1 cellular context compared by ENCODE assay signal in the genomic region with DNA sequence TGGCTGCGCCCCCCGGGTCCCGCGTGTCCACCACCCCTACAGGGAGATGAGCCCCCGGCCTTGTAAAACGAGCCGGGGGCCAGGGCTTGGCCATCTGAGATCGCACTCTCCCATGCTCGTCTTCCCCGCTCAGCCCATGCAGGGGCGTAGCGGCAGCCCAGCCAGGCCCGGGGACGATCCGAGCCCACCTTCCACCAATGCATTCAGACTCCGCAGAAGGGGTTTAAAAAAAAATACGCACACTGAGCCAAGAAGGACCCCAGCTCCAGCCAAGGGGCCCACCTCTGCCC.
A peak's percentile ranks its signal among the peaks of the same experiment; 100 is the strongest.
TF ChIP-seq lines count a peak whose summit lies in the region.

No MANE protein-coding gene starts in this region.

TF ChIP-seq in HepG2, 621 proteins besides CTCF, POLR2A, EP300 and RAD21 (continued from another document and continues in another):
- TF ChIP-seq ZNF607 (CRISPR knock-in tag; IDR thresholded peaks at IDR 0.05; ENCODE audit: borderline replicate concordance) (0 out of 2 replicates have a peak, but pooled peaks have one; percentile 47), PBX3 (CRISPR knock-in tag; IDR thresholded peaks at IDR 0.05; ENCODE audit: borderline replicate concordance) (no peak), GABPB1 (CRISPR knock-in tag; IDR thresholded peaks at IDR 0.05) (peak; percentile 14; the same call in 1 of the 2 replicates), MXD3 (CRISPR knock-in tag; IDR thresholded peaks at IDR 0.05) (peak; percentile 15; the same call in 1 of the 2 replicates), FOXP1 (IDR thresholded peaks at IDR 0.05) (no peak), FOXP1 (CRISPR knock-in tag; IDR thresholded peaks at IDR 0.05) (no peak), ZNF367 (CRISPR knock-in tag; IDR thresholded peaks at IDR 0.05; ENCODE audit: borderline replicate concordance) (no peak), ZNF382 (CRISPR knock-in tag; IDR thresholded peaks at IDR 0.05; ENCODE audit: borderline replicate concordance) (no peak), BATF2 (CRISPR knock-in tag; IDR thresholded peaks at IDR 0.05) (no peak), RFX3 (CRISPR knock-in tag; IDR thresholded peaks at IDR 0.05) (no peak), PPARG (CRISPR knock-in tag; conservative IDR thresholded peaks at IDR 0.05) (no peak), ZNF326 (CRISPR knock-in tag; IDR thresholded peaks at IDR 0.05; ENCODE audit: borderline replicate concordance) (no peak), PATZ1 (CRISPR knock-in tag; IDR thresholded peaks at IDR 0.05) (peak; percentile 77), PAWR (CRISPR knock-in tag; IDR thresholded peaks at IDR 0.05; ENCODE audit: borderline replicate concordance) (no peak), HDAC6 (IDR thresholded peaks at IDR 0.05; ENCODE audit: low read depth, low read length) (no peak), ZC3H4 (CRISPR knock-in tag; IDR thresholded peaks at IDR 0.05; ENCODE audit: borderline replicate concordance) (peak; percentile 46; the same call in 1 of the 2 replicates), RARG (CRISPR knock-in tag; IDR thresholded peaks at IDR 0.05; ENCODE audit: low read depth) (no peak), KDM6A (CRISPR knock-in tag; IDR thresholded peaks at IDR 0.05; ENCODE audit: low read depth) (no peak), ZNF121 (CRISPR knock-in tag; IDR thresholded peaks at IDR 0.05) (no peak), ZIK1 (CRISPR knock-in tag; IDR thresholded peaks at IDR 0.05; ENCODE audit: borderline replicate concordance, low read depth) (no peak; the same call in 1 of the 2 replicates), ZNF264 (CRISPR knock-in tag; IDR thresholded peaks at IDR 0.05) (0 out of 2 replicates have a peak, but pooled peaks have one; percentile 11), PCBP1 (IDR thresholded peaks at IDR 0.05; ENCODE audit: borderline replicate concordance, low read depth, low read length) (no peak; the same call in 1 of the 2 replicates), ZSCAN20 (CRISPR knock-in tag; IDR thresholded peaks at IDR 0.05; ENCODE audit: borderline replicate concordance) (no peak), ZNF83 (CRISPR knock-in tag; IDR thresholded peaks at IDR 0.05; ENCODE audit: borderline replicate concordance) (peak; percentile 69; the same call in 1 of the 2 replicates), ZKSCAN5 (CRISPR knock-in tag; IDR thresholded peaks at IDR 0.05) (no peak), PHF8 (CRISPR knock-in tag; IDR thresholded peaks at IDR 0.05) (peak; percentile 85; the same call in 1 of the 2 replicates), TFE3 (CRISPR knock-in tag; IDR thresholded peaks at IDR 0.05) (no peak), ZNF430 (CRISPR knock-in tag; IDR thresholded peaks at IDR 0.05) (no peak), GFI1 (CRISPR knock-in tag; IDR thresholded peaks at IDR 0.05; ENCODE audit: borderline replicate concordance) (no peak), ZNF329 (CRISPR knock-in tag; IDR thresholded peaks at IDR 0.05; ENCODE audit: low read depth) (no peak), ZNF782 (CRISPR knock-in tag; IDR thresholded peaks at IDR 0.05; ENCODE audit: borderline replicate concordance) (no peak), AHR (CRISPR knock-in tag; IDR thresholded peaks at IDR 0.05) (peak; percentile 73; the same call in 1 of the 2 replicates), CEBPG (CRISPR knock-in tag; IDR thresholded peaks at IDR 0.05) (no peak), EED (CRISPR knock-in tag; IDR thresholded peaks at IDR 0.05) (no peak), MYNN (CRISPR knock-in tag; IDR thresholded peaks at IDR 0.05; ENCODE audit: low read depth) (no peak), MBD4 (IDR thresholded peaks at IDR 0.05; ENCODE audit: borderline replicate concordance, low read length) (no peak), PHF20 (CRISPR knock-in tag; IDR thresholded peaks at IDR 0.05) (peak; percentile 54; the same call in 1 of the 2 replicates), MLXIP (CRISPR knock-in tag; IDR thresholded peaks at IDR 0.05; ENCODE audit: borderline replicate concordance) (no peak), HMG20B (CRISPR knock-in tag; conservative IDR thresholded peaks at IDR 0.05) (no peak), NPAS2 (CRISPR knock-in tag; IDR thresholded peaks at IDR 0.05; ENCODE audit: borderline replicate concordance) (no peak), ZNF775 (CRISPR knock-in tag; IDR thresholded peaks at IDR 0.05; ENCODE audit: borderline replicate concordance) (peak; percentile 78; the same call in 1 of the 2 replicates)
- TF ChIP-seq, protein P1, sequence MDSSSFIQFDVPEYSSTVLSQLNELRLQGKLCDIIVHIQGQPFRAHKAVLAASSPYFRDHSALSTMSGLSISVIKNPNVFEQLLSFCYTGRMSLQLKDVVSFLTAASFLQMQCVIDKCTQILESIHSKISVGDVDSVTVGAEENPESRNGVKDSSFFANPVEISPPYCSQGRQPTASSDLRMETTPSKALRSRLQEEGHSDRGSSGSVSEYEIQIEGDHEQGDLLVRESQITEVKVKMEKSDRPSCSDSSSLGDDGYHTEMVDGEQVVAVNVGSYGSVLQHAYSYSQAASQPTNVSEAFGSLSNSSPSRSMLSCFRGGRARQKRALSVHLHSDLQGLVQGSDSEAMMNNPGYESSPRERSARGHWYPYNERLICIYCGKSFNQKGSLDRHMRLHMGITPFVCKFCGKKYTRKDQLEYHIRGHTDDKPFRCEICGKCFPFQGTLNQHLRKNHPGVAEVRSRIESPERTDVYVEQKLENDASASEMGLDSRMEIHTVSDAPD (CRISPR knock-in tag; IDR thresholded peaks at IDR 0.05), result no peak
- TF ChIP-seq, protein P2, sequence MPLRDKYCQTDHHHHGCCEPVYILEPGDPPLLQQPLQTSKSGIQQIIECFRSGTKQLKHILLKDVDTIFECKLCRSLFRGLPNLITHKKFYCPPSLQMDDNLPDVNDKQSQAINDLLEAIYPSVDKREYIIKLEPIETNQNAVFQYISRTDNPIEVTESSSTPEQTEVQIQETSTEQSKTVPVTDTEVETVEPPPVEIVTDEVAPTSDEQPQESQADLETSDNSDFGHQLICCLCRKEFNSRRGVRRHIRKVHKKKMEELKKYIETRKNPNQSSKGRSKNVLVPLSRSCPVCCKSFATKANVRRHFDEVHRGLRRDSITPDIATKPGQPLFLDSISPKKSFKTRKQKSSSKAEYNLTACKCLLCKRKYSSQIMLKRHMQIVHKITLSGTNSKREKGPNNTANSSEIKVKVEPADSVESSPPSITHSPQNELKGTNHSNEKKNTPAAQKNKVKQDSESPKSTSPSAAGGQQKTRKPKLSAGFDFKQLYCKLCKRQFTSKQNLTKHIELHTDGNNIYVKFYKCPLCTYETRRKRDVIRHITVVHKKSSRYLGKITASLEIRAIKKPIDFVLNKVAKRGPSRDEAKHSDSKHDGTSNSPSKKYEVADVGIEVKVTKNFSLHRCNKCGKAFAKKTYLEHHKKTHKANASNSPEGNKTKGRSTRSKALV (CRISPR knock-in tag; IDR thresholded peaks at IDR 0.05), result no peak
- TF ChIP-seq, protein P3, sequence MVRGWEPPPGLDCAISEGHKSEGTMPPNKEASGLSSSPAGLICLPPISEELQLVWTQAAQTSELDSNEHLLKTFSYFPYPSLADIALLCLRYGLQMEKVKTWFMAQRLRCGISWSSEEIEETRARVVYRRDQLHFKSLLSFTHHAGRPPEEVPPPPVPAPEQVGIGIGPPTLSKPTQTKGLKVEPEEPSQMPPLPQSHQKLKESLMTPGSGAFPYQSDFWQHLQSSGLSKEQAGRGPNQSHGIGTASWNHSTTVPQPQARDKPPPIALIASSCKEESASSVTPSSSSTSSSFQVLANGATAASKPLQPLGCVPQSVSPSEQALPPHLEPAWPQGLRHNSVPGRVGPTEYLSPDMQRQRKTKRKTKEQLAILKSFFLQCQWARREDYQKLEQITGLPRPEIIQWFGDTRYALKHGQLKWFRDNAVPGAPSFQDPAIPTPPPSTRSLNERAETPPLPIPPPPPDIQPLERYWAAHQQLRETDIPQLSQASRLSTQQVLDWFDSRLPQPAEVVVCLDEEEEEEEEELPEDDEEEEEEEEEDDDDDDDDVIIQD (CRISPR knock-in tag; IDR thresholded peaks at IDR 0.05; ENCODE audit: low read depth), result no peak
- TF ChIP-seq, protein P4, sequence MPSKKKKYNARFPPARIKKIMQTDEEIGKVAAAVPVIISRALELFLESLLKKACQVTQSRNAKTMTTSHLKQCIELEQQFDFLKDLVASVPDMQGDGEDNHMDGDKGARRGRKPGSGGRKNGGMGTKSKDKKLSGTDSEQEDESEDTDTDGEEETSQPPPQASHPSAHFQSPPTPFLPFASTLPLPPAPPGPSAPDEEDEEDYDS (CRISPR knock-in tag; IDR thresholded peaks at IDR 0.05), result no peak
